Comparison of ENCODE assay signal across 8 cellular contexts in genomic region chr6:35318200-35318844, GRCh38. TPM values are rescaled to one million over a fixed set of nuclear protein-coding genes. Genes with fewer than 3 reads are reported as not detected.
A peak's percentile ranks its signal among the peaks of the same experiment; 100 is the strongest.
DNase-seq lines count a peak whose midpoint lies in the region; ATAC-seq and TF ChIP-seq lines count a peak whose summit lies in the region.

No MANE protein-coding gene starts in this region.

- CTCF ChIA-PET in naive thymus-derived CD4-positive, alpha-beta T cell (lab: Charles Lee), result interaction anchor here (1.1 to 16.2 kb wide), 2 partner anchors 23 to 133 kb away, joined by 3 to 346 read pairs; partner anchors contain the start of gene DEF6

- H3K27ac Mint-ChIP-seq in naive thymus-derived CD4-positive, alpha-beta T cell, result peak overlapping the region in 7 of 9 donors; percentile 36 to 99 (median 56)

- H3K27me3 ChIP-seq in HUES64 (ENCODE audit: insufficient read depth, low read length), result peaks cover 22% of the 10 kb centered on the region
- no peaks in the 10 kb centered on the region for H3K27me3 ChIP-seq in naive thymus-derived CD4-positive, alpha-beta T cell (ENCODE audit: control insufficient read depth in 2 of 2, insufficient read depth in 2 of 2, low read length in 2 of 2)

- ATAC-seq in naive thymus-derived CD4-positive, alpha-beta T cell, result no peak

- H3K36me3 ChIP-seq in HUES64 (ENCODE audit: insufficient read depth, low read length) (no peaks in the 10 kb centered on the region), SK-N-MC (ENCODE audit: insufficient read depth, low read length) (no peaks in the 10 kb centered on the region)
- peaks cover 38 to 70% (median 39%) of the 10 kb centered on the region in 3 experiments for H3K36me3 ChIP-seq in naive thymus-derived CD4-positive, alpha-beta T cell (ENCODE audit: control insufficient read depth in 2 of 3, insufficient read depth in 3 of 3, low read length in 3 of 3)

- peaks cover 34 to 70% (median 59%) of the 10 kb centered on the region in 7 donors for H3K4me1 Mint-ChIP-seq in naive thymus-derived CD4-positive, alpha-beta T cell

- no peak overlapping the region for H3K4me3 Mint-ChIP-seq in naive thymus-derived CD4-positive, alpha-beta T cell

- H3K9ac ChIP-seq in HUES64 (ENCODE audit: low read depth, low read length) (peak overlapping the region; percentile 51), SK-N-MC (ENCODE audit: insufficient read length) (peak overlapping the region; percentile 70)

- H3K4me3 ChIP-seq in HUES64 (ENCODE audit: low read length) (peak overlapping the region; percentile 59), SK-N-MC (peak overlapping the region; percentile 93), fibroblast of pulmonary artery (replicated peaks; ENCODE audit: low read depth, low read length) (peak overlapping the region; percentile 60)
- no peak overlapping the region for H3K4me3 ChIP-seq in naive thymus-derived CD4-positive, alpha-beta T cell (ENCODE audit: low read length)

- peaks cover 4% of the 10 kb centered on the region for H3K4me1 ChIP-seq in HUES64 (ENCODE audit: insufficient read depth, low read length)
- peaks cover 14 to 26% of the 10 kb centered on the region in 2 donors for H3K4me1 ChIP-seq in naive thymus-derived CD4-positive, alpha-beta T cell (ENCODE audit: control insufficient read depth in 2 of 2, insufficient read depth in 2 of 2, low read length in 2 of 2)

- POLR2A ChIA-PET in naive thymus-derived CD4-positive, alpha-beta T cell (lab: Charles Lee), result interaction anchor here (0.9 to 18.0 kb wide), 3 partner anchors 9 to 21 kb away, joined by 3 to 318 read pairs (median 250); partner anchors contain the start of gene DEF6

- TF ChIP-seq CTCF in fibroblast of pulmonary artery (IDR thresholded peaks at IDR 0.05; ENCODE audit: low read length, missing control alignments), result no peak

- WGBS in HUES64, result 3% methylated on average over 47 of the region's 47 CpGs

- H3K9me3 Mint-ChIP-seq in naive thymus-derived CD4-positive, alpha-beta T cell, result no peaks in the 10 kb centered on the region

- TF ChIP-seq POLR2A in erythroblast (IDR thresholded peaks at IDR 0.05; ENCODE audit: low read length), result no peak

- H3K9me3 ChIP-seq in HUES64 (ENCODE audit: insufficient read depth, low read depth, low read length), result no peaks in the 10 kb centered on the region
- H3K9me3 ChIP-seq in SK-N-MC (ENCODE audit: low read depth, low read length), result no peaks in the 10 kb centered on the region
- no peaks in the 10 kb centered on the region for H3K9me3 ChIP-seq in naive thymus-derived CD4-positive, alpha-beta T cell (ENCODE audit: control insufficient read depth in 2 of 3, low read length in 3 of 3)

- H3K27me3 Mint-ChIP-seq in naive thymus-derived CD4-positive, alpha-beta T cell, result no peaks in the 10 kb centered on the region

- intact Hi-C loops in naive thymus-derived CD4-positive, alpha-beta T cell (cut with micrococcal nuclease), result no loop called here

- DNase-seq in AG08395 (ENCODE audit: low spot score) (peak; percentile 93), SK-N-MC (ENCODE audit: low read depth, low spot score) (no peak), fibroblast of pulmonary artery (ENCODE audit: low read depth) (peak; percentile 74), erythroblast (lab: John Stamatoyannopoulos, UW) (no peak), activated T-cell treated with anti-CD3 and anti-CD28 coated beads for 4 hours (no peak)
- DNase-seq in naive thymus-derived CD4-positive, alpha-beta T cell, result no peak
- DNase-seq in activated CD4-positive, CD25-positive, alpha-beta regulatory T cell treated with anti-CD3 and anti-CD28 coated beads, Interleukin-2, amount 50 U/mL, for 72 hours, result no peak

- peaks cover 24 to 76% (median 52%) of the 10 kb centered on the region in 5 donors for H3K36me3 Mint-ChIP-seq in naive thymus-derived CD4-positive, alpha-beta T cell

- H3K27ac ChIP-seq in HUES64 (ENCODE audit: low read depth, low read length) (no peak overlapping the region), SK-N-MC (no peak overlapping the region)
- no peak overlapping the region for H3K27ac ChIP-seq in naive thymus-derived CD4-positive, alpha-beta T cell (ENCODE audit: low read depth, low read length)

RNA-seq across cellular contexts. Expression of gene DEF6, which starts 20.7 kb away (rescaled TPM):
- 2.7 TPM for polyA plus RNA-seq in HUES64 (2013, experiment 1 of 2)
- 2.8 TPM for polyA plus RNA-seq in HUES64 (2013, experiment 2 of 2)
- total RNA-seq in naive thymus-derived CD4-positive, alpha-beta T cell, result 100 to 1,000 TPM; 219 to 250 (median 225) TPM
- polyA plus RNA-seq in naive thymus-derived CD4-positive, alpha-beta T cell, result 100 to 1,000 TPM; 113 to 234 TPM

RNA-seq across cellular contexts. Expression of gene PPARD, which starts 24.0 kb away (rescaled TPM):
- polyA plus RNA-seq in HUES64 (2013, experiment 1 of 2), result 9.4 TPM
- 12.8 TPM for polyA plus RNA-seq in HUES64 (2013, experiment 2 of 2)
- total RNA-seq in naive thymus-derived CD4-positive, alpha-beta T cell, result 10 to 100 TPM; 29.3 to 47.1 (median 36.0) TPM
- polyA plus RNA-seq in naive thymus-derived CD4-positive, alpha-beta T cell, result 10 to 100 TPM in 1 of 2 donors, 1 to 10 TPM in 1; 7.3 to 20.2 TPM

RNA-seq across cellular contexts. Expression of gene ZNF76, which starts 58.8 kb away (rescaled TPM):
- polyA plus RNA-seq in HUES64 (2013, experiment 1 of 2), result 20.9 TPM
- polyA plus RNA-seq in HUES64 (2013, experiment 2 of 2), result 18.4 TPM
- 100 to 1,000 TPM in 2 of 5 experiments, 10 to 100 TPM in 3; 44.4 to 110 (median 77.2) TPM for total RNA-seq in naive thymus-derived CD4-positive, alpha-beta T cell
- 10 to 100 TPM; 20.6 to 42.0 TPM for polyA plus RNA-seq in naive thymus-derived CD4-positive, alpha-beta T cell

Comparison
In these comparisons a context has a peak if more than half of its experiments do, and no peak if none do; other contexts are left out.
1. DNase-seq: peak in AG08395 (single experiment) and fibroblast of pulmonary artery (single experiment); none in SK-N-MC (single experiment), naive thymus-derived CD4-positive, alpha-beta T cell (0 of 9), erythroblast (0 of 2), activated CD4-positive, CD25-positive, alpha-beta regulatory T cell treated with anti-CD3 and anti-CD28 coated beads, Interleukin-2, amount 50 U/mL, for 72 hours (single experiment) and activated T-cell treated with anti-CD3 and anti-CD28 coated beads for 4 hours (single experiment).